Comparison of ENCODE assay signal across 1 cellular context in the genomic region with DNA sequence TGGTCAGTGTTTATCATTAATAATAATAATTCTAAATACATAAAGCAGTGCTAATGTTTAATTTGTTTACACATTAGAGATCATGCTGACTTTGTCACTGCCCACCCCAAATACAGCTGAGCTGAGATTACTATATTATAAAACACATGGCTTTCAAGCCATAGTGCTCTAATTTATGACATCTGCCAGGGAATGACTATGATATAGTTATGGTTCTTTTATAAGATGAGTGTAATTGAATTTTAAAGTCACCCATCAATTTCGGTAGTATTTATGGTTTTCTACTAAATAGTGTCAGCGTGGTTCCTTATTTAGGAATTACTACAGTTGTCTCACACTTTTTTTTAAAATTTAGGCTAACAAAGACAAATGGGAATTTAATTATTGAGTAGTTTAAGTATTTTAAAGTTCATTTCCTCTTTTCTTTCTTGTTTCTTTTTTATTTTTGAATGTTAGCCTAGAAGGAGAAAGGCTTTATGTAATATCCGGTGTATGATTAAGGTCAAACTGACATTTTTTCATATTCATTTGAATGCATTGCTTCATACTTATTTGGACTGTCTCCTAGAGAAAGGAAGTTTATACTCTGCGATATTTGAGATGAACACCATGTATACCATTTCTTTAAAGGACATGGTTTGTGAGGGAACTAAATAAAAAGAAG.
TF ChIP-seq lines count a peak whose summit lies in the region.

No MANE protein-coding gene starts in this region.

TF ChIP-seq in GM23338, 12 proteins besides CTCF, POLR2A, EP300 and RAD21:
- TF ChIP-seq, protein P1, sequence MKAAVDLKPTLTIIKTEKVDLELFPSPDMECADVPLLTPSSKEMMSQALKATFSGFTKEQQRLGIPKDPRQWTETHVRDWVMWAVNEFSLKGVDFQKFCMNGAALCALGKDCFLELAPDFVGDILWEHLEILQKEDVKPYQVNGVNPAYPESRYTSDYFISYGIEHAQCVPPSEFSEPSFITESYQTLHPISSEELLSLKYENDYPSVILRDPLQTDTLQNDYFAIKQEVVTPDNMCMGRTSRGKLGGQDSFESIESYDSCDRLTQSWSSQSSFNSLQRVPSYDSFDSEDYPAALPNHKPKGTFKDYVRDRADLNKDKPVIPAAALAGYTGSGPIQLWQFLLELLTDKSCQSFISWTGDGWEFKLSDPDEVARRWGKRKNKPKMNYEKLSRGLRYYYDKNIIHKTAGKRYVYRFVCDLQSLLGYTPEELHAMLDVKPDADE (IDR thresholded peaks at IDR 0.05), result no peak
- no peak for TF ChIP-seq POLR2AphosphoS5 (IDR thresholded peaks at IDR 0.05; ENCODE audit: low read depth)
- TF ChIP-seq JUNB (IDR thresholded peaks at IDR 0.05; ENCODE audit: unreplicated experiment), result no peak
- TF ChIP-seq STAT1 (IDR thresholded peaks at IDR 0.05; ENCODE audit: unreplicated experiment), result no peak
- no peak for TF ChIP-seq ZNF114 (CRISPR knock-in tag; IDR thresholded peaks at IDR 0.05)
- TF ChIP-seq ZNF331 (CRISPR knock-in tag; IDR thresholded peaks at IDR 0.05; ENCODE audit: low read depth), result no peak
- TF ChIP-seq, protein P2, sequence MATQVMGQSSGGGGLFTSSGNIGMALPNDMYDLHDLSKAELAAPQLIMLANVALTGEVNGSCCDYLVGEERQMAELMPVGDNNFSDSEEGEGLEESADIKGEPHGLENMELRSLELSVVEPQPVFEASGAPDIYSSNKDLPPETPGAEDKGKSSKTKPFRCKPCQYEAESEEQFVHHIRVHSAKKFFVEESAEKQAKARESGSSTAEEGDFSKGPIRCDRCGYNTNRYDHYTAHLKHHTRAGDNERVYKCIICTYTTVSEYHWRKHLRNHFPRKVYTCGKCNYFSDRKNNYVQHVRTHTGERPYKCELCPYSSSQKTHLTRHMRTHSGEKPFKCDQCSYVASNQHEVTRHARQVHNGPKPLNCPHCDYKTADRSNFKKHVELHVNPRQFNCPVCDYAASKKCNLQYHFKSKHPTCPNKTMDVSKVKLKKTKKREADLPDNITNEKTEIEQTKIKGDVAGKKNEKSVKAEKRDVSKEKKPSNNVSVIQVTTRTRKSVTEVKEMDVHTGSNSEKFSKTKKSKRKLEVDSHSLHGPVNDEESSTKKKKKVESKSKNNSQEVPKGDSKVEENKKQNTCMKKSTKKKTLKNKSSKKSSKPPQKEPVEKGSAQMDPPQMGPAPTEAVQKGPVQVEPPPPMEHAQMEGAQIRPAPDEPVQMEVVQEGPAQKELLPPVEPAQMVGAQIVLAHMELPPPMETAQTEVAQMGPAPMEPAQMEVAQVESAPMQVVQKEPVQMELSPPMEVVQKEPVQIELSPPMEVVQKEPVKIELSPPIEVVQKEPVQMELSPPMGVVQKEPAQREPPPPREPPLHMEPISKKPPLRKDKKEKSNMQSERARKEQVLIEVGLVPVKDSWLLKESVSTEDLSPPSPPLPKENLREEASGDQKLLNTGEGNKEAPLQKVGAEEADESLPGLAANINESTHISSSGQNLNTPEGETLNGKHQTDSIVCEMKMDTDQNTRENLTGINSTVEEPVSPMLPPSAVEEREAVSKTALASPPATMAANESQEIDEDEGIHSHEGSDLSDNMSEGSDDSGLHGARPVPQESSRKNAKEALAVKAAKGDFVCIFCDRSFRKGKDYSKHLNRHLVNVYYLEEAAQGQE (IDR thresholded peaks at IDR 0.05; ENCODE audit: unreplicated experiment), result no peak
- TF ChIP-seq EZH2phosphoT487 (IDR thresholded peaks at IDR 0.05; ENCODE audit: unreplicated experiment), result no peak
